8 cellular contexts compared by ENCODE assay signal in the genomic region with DNA sequence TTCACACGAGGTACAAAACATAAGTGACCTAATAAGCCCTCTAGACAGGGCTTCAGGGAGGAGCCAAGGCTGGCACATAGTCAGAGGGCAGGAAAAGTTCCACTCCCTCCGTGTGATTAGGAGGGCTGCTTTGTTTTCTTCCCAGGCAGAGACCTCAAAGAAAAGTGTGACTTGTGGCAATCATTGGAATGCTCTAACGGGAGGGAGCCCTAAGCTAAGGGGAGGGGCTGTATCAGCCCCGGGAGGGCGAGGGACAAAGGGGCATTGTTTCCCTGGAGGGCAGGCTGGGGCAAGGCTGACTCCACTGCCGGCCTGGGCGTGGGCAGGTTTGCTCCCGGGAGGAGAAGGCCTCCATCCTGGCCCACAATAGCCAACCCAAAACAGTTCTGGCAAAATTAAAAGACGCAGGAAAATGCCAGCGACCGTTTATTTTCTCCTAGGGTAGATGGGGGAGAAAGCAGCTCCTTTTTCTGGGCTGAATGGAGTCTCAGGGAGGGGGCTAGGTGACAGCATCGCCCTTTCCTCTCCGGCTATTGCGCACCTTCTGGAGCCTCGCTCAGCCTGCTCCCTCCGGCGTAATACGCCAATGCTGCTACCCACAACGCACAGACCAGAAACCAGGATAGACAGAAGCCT.
DNase-seq lines count a peak whose midpoint lies in the region; ATAC-seq and TF ChIP-seq lines count a peak whose summit lies in the region.

No MANE protein-coding gene starts in this region.

- TF ChIP-seq CTCF in WERI-Rb-1 (IDR thresholded peaks at IDR 0.05; ENCODE audit: low read depth, low read length) = no peak

- CTCF ChIA-PET in T-cell (lab: Charles Lee) = interaction anchor here (0.6 to 9.0 kb wide), 8 partner anchors 13 to 629 kb away, joined by 3 to 179 read pairs (median 9); a partner anchor contains a TSS

- peaks cover 14 to 16% of the 10 kb centered on the region in 2 donors for H3K27me3 Mint-ChIP-seq in T-cell

- peaks cover 35 to 39% (median 35%) of the 10 kb centered on the region in 3 donors for H3K4me1 Mint-ChIP-seq in T-cell

- no peak for ATAC-seq in T-cell (replicated peaks in 1 of 4)

- H3K27ac Mint-ChIP-seq in T-cell = peak overlapping the region in 1 of 2 donors; percentile 75

- H3K27me3 ChIP-seq in neuron (ENCODE audit: insufficient read depth, low read length) (peaks cover 5% of the 10 kb centered on the region), WERI-Rb-1 (ENCODE audit: insufficient read depth, low read depth, severe bottlenecking) (no peaks in the 10 kb centered on the region)

- POLR2A ChIA-PET in T-cell (lab: Charles Lee) = interaction anchor here in 1 of 2 donors (1.0 to 1.8 kb wide), 2 partner anchors 82 to 641 kb away, joined by 4 to 5 read pairs; a partner anchor contains a TSS

- DNase-seq in COLO829 (ENCODE audit: low spot score) = peak; percentile 95
- no peak for DNase-seq in T-cell
- peak; percentile 99 for DNase-seq in foreskin melanocyte
- no peak for DNase-seq in WERI-Rb-1
- no peak for DNase-seq in SK-N-DZ (ENCODE audit: low spot score)
- no peak for DNase-seq in NCI-H1092 treated with DMSO at 0.1 percent for 48 hours (lab: John Stamatoyannopoulos, UW)
- DNase-seq in KBM-7 = no peak

- peak overlapping the region; percentile 82 to 91 (median 84) for H3K4me3 Mint-ChIP-seq in T-cell

- no peaks in the 10 kb centered on the region for H3K9me3 ChIP-seq in neuron (ENCODE audit: low read length)
- H3K9me3 ChIP-seq in WERI-Rb-1 (ENCODE audit: severe bottlenecking) = no peaks in the 10 kb centered on the region

- H3K36me3 ChIP-seq in neuron (ENCODE audit: insufficient read depth, low read length) (no peaks in the 10 kb centered on the region), WERI-Rb-1 (no peaks in the 10 kb centered on the region)

- H2AFZ ChIP-seq in neuron (ENCODE audit: low read depth, low read length) = peak overlapping the region; percentile 5

- in situ Hi-C loops in KBM-7 (cut with MboI; ENCODE audit: low pct_unique_long_range_greater_than_20kb, low sequenced_read_pairs) = loop anchor here (10.0 kb wide), 1 partner anchor 555 kb away; no protein-coding TSS in a partner anchor

- H3K9me3 Mint-ChIP-seq in T-cell = no peaks in the 10 kb centered on the region

- peaks cover 17% of the 10 kb centered on the region for H3K4me1 ChIP-seq in neuron (ENCODE audit: insufficient read depth, low read length)

- H3K27ac ChIP-seq in WERI-Rb-1 = no peak overlapping the region

- no peak overlapping the region for H3K4me3 ChIP-seq in neuron (ENCODE audit: low read length)
- H3K4me3 ChIP-seq in WERI-Rb-1 (ENCODE audit: low read depth, low read length) = no peak overlapping the region

- H3K36me3 Mint-ChIP-seq in T-cell = no peaks in the 10 kb centered on the region

Comparison
In these comparisons a context has a peak if more than half of its experiments do, and no peak if none do; other contexts are left out.
1. DNase-seq: peak in COLO829 (single experiment) and foreskin melanocyte (single experiment); none in T-cell (0 of 34), WERI-Rb-1 (single experiment), SK-N-DZ (single experiment), NCI-H1092 treated with DMSO at 0.1 percent for 48 hours (single experiment) and KBM-7 (single experiment).